In genomic region chr14:62101650-62102355, GRCh38 we compare ENCODE assay signal across 31 cellular contexts.
"Had no signal": no experiment of that assay in that cellular context is flagged by ENCODE, and none has a peak within 500 bp of the region (broad histone marks: within the 10 kb centered on the region; RNA-seq: fewer than 3 reads in every experiment).

No MANE protein-coding gene starts in this region.

- ATAC-seq: activated CD4-positive, alpha-beta T cell treated with anti-CD3 and anti-CD28 coated beads for 36 hours; activated CD8-positive, alpha-beta memory T cell treated with anti-CD3 and anti-CD28 coated beads, Interleukin-2, amount 10 ng/mL, durations not matched to agents 7 days and 5 days; activated CD8-positive, alpha-beta T cell treated with anti-CD3 and anti-CD28 coated beads, Interleukin-2, amount 10 ng/mL, durations not matched to agents 7 days and 5 days; effector memory CD8-positive, alpha-beta T cell; foreskin keratinocyte; gastrocnemius medialis; heart left ventricle; T-helper 17 cell had no signal

- H3K36me3 Mint-ChIP-seq: activated CD4-positive, alpha-beta memory T cell treated with anti-CD3 and anti-CD28 coated beads for 36 hours; activated CD8-positive, alpha-beta memory T cell treated with anti-CD3 and anti-CD28 coated beads, Interleukin-2, amount 10 ng/mL, durations not matched to agents 7 days and 5 days; activated naive CD4-positive, alpha-beta T cell treated with anti-CD3 and anti-CD28 coated beads, Interleukin-2, amount 10 ng/mL, durations not matched to agents 7 days and 5 days; activated naive CD4-positive, alpha-beta T cell treated with anti-CD3 and anti-CD28 coated beads, Interleukin-2, amount 50 U/mL, for 72 hours; activated naive CD8-positive, alpha-beta T cell treated with anti-CD3 and anti-CD28 coated beads, Interleukin-2, amount 10 ng/mL, durations not matched to agents 7 days and 5 days; brain had no signal

- H3K27ac Mint-ChIP-seq: activated CD4-positive, alpha-beta memory T cell treated with anti-CD3 and anti-CD28 coated beads for 36 hours; activated CD4-positive, alpha-beta T cell treated with anti-CD3 and anti-CD28 coated beads for 36 hours; activated CD4-positive, alpha-beta T cell treated with anti-CD3 and anti-CD28 coated beads, Interleukin-2, amount 10 ng/mL, durations not matched to agents 24 days and 14 days; activated CD8-positive, alpha-beta memory T cell treated with anti-CD3 and anti-CD28 coated beads, Interleukin-2, amount 10 ng/mL, durations not matched to agents 7 days and 5 days; activated CD8-positive, alpha-beta T cell treated with anti-CD3 and anti-CD28 coated beads, Interleukin-2, amount 10 ng/mL, durations not matched to agents 7 days and 5 days; activated naive CD4-positive, alpha-beta T cell treated with anti-CD3 and anti-CD28 coated beads, Interleukin-2, amount 10 ng/mL, durations not matched to agents 7 days and 5 days; activated naive CD4-positive, alpha-beta T cell treated with anti-CD3 and anti-CD28 coated beads, Interleukin-2, amount 50 U/mL, for 72 hours; activated naive CD8-positive, alpha-beta T cell treated with anti-CD3 and anti-CD28 coated beads, Interleukin-2, amount 10 ng/mL, durations not matched to agents 7 days and 5 days; activated T-helper 1 cell treated with anti-CD3 and anti-CD28 coated beads, Interleukin-12 subunit alpha, Interleukin-12 subunit beta, Interleukin-2, Interleukin-4 antibody, amounts not matched to agents 30 ng/mL and 10 ng/mL and 1 ng/mL, durations not matched to agents 14 hours and 24 hours and 36 hours; activated T-helper 2 cell treated with anti-CD3 and anti-CD28 coated beads, Interferon-gamma antibody, Interleukin-2, Interleukin-4, amounts not matched to agents 10 μg/mL and 5 μg/mL and 100 μg/mL, durations not matched to agents 14 hours and 24 hours and 36 hours; dendritic cell treated with granulocyte-macrophage colony-stimulating factor and Interleukin-4, amounts not matched to agents 40 ng/mL and 50 ng/mL, for 4 days; effector memory CD8-positive, alpha-beta T cell; T-helper 17 cell; T-helper 2 cell treated with Interferon-gamma antibody and Interleukin-4, amounts not matched to agents 5 μg/mL and 100 μg/mL, for 36 hours had no signal

- DNase-seq: activated CD4-positive, alpha-beta memory T cell treated with anti-CD3 and anti-CD28 coated beads for 36 hours; activated CD4-positive, alpha-beta T cell treated with anti-CD3 and anti-CD28 coated beads for 36 hours; activated CD4-positive, alpha-beta T cell treated with anti-CD3 and anti-CD28 coated beads, Interleukin-2, amount 10 ng/mL, durations not matched to agents 24 days and 14 days; activated CD4-positive, CD25-positive, alpha-beta regulatory T cell; activated CD4-positive, CD25-positive, alpha-beta regulatory T cell treated with anti-CD3 and anti-CD28 coated beads, Interleukin-2, amount 50 U/mL, for 72 hours; activated CD8-positive, alpha-beta memory T cell treated with anti-CD3 and anti-CD28 coated beads, Interleukin-2, amount 10 ng/mL, durations not matched to agents 7 days and 5 days; activated CD8-positive, alpha-beta memory T cell treated with anti-CD3 and anti-CD28 coated beads, Interleukin-2, amount 50 U/mL, for 4 hours; activated CD8-positive, alpha-beta T cell treated with anti-CD3 and anti-CD28 coated beads, Interleukin-2, amount 10 ng/mL, durations not matched to agents 7 days and 5 days; activated gamma-delta T cell; activated naive CD4-positive, alpha-beta T cell; activated naive CD4-positive, alpha-beta T cell treated with anti-CD3 and anti-CD28 coated beads, Interleukin-2, amount 10 ng/mL, durations not matched to agents 7 days and 5 days; activated naive CD8-positive, alpha-beta T cell treated with anti-CD3 and anti-CD28 coated beads, Interleukin-2, amount 10 ng/mL, durations not matched to agents 7 days and 5 days; activated T-cell treated with anti-CD3 and anti-CD28 coated beads, Interleukin-2, amount 50 U/mL, for 1 hour; activated T-cell treated with anti-CD3 and anti-CD28 coated beads, Interleukin-2, amount 50 U/mL, for 48 hours; central memory CD4-positive, alpha-beta T cell; cerebellar nuclear complex; dorsolateral prefrontal cortex; effector memory CD8-positive, alpha-beta T cell; erythroblast; foreskin keratinocyte; gastrocnemius medialis; glutamatergic neuron; heart left ventricle; T-helper 1 cell; T-helper 17 cell had no signal

- H3K4me1 Mint-ChIP-seq: activated CD4-positive, alpha-beta T cell treated with anti-CD3 and anti-CD28 coated beads for 36 hours; activated CD4-positive, alpha-beta T cell treated with anti-CD3 and anti-CD28 coated beads, Interleukin-2, amount 10 ng/mL, durations not matched to agents 24 days and 14 days; activated CD8-positive, alpha-beta memory T cell treated with anti-CD3 and anti-CD28 coated beads, Interleukin-2, amount 10 ng/mL, durations not matched to agents 7 days and 5 days; activated naive CD4-positive, alpha-beta T cell treated with anti-CD3 and anti-CD28 coated beads, Interleukin-2, amount 10 ng/mL, durations not matched to agents 7 days and 5 days; activated naive CD8-positive, alpha-beta T cell treated with anti-CD3 and anti-CD28 coated beads, Interleukin-2, amount 10 ng/mL, durations not matched to agents 7 days and 5 days; T-helper 17 cell had no signal

- H3K9me3 Mint-ChIP-seq: activated CD4-positive, alpha-beta memory T cell treated with anti-CD3 and anti-CD28 coated beads for 36 hours; activated CD4-positive, alpha-beta T cell treated with anti-CD3 and anti-CD28 coated beads, Interleukin-2, amount 10 ng/mL, durations not matched to agents 24 days and 14 days; activated naive CD4-positive, alpha-beta T cell treated with anti-CD3 and anti-CD28 coated beads, Interleukin-2, amount 10 ng/mL, durations not matched to agents 7 days and 5 days; activated naive CD4-positive, alpha-beta T cell treated with anti-CD3 and anti-CD28 coated beads, Interleukin-2, amount 50 U/mL, for 72 hours; activated naive CD8-positive, alpha-beta T cell treated with anti-CD3 and anti-CD28 coated beads, Interleukin-2, amount 10 ng/mL, durations not matched to agents 7 days and 5 days; activated T-helper 1 cell treated with anti-CD3 and anti-CD28 coated beads, Interleukin-12 subunit alpha, Interleukin-12 subunit beta, Interleukin-2, Interleukin-4 antibody, amounts not matched to agents 30 ng/mL and 10 ng/mL and 1 ng/mL, durations not matched to agents 14 hours and 24 hours and 36 hours; activated T-helper 2 cell treated with anti-CD3 and anti-CD28 coated beads, Interferon-gamma antibody, Interleukin-2, Interleukin-4, amounts not matched to agents 10 μg/mL and 5 μg/mL and 100 μg/mL, durations not matched to agents 14 hours and 24 hours and 36 hours; brain; dendritic cell treated with granulocyte-macrophage colony-stimulating factor and Interleukin-4, amounts not matched to agents 40 ng/mL and 50 ng/mL, for 4 days; T-helper 2 cell treated with Interferon-gamma antibody and Interleukin-4, amounts not matched to agents 5 μg/mL and 100 μg/mL, for 36 hours had no signal

- H3K27me3 Mint-ChIP-seq: brain; effector memory CD8-positive, alpha-beta T cell had no signal

- H3K4me3 Mint-ChIP-seq: activated CD4-positive, alpha-beta memory T cell treated with anti-CD3 and anti-CD28 coated beads for 36 hours; activated CD4-positive, alpha-beta T cell treated with anti-CD3 and anti-CD28 coated beads for 36 hours; activated CD4-positive, alpha-beta T cell treated with anti-CD3 and anti-CD28 coated beads, Interleukin-2, amount 10 ng/mL, durations not matched to agents 24 days and 14 days; activated CD8-positive, alpha-beta memory T cell treated with anti-CD3 and anti-CD28 coated beads, Interleukin-2, amount 10 ng/mL, durations not matched to agents 7 days and 5 days; activated CD8-positive, alpha-beta T cell treated with anti-CD3 and anti-CD28 coated beads, Interleukin-2, amount 10 ng/mL, durations not matched to agents 7 days and 5 days; activated naive CD4-positive, alpha-beta T cell treated with anti-CD3 and anti-CD28 coated beads, Interleukin-2, amount 10 ng/mL, durations not matched to agents 7 days and 5 days; activated naive CD8-positive, alpha-beta T cell treated with anti-CD3 and anti-CD28 coated beads, Interleukin-2, amount 10 ng/mL, durations not matched to agents 7 days and 5 days; activated T-helper 1 cell treated with anti-CD3 and anti-CD28 coated beads, Interleukin-12 subunit alpha, Interleukin-12 subunit beta, Interleukin-2, Interleukin-4 antibody, amounts not matched to agents 30 ng/mL and 10 ng/mL and 1 ng/mL, durations not matched to agents 14 hours and 24 hours and 36 hours; dendritic cell treated with granulocyte-macrophage colony-stimulating factor and Interleukin-4, amounts not matched to agents 40 ng/mL and 50 ng/mL, for 4 days; effector memory CD8-positive, alpha-beta T cell; T-helper 17 cell; T-helper 2 cell treated with Interferon-gamma antibody and Interleukin-4, amounts not matched to agents 5 μg/mL and 100 μg/mL, for 36 hours had no signal
